ENCODE assay signal across 41 cellular contexts in the genomic region with DNA sequence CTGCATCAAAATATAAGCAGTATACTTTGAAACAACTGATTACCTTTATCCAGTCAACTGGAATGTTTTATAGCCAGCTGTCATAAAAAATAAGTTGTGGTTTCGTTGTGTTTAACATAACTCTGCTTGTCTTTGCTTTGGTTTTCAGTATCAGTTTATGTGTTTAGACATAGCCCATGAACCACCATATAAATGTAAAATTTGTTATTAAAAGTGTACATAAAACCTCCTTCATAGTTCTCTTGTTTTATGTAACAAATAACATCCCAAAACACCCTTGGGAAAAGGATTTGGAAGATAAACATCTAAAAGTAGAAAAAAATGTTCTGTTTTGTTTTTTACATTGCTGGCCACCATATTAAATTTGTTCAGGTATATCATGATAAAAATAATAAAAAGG.
"Had no signal": no experiment of that assay in that cellular context is flagged by ENCODE, and none has a peak within 500 bp of the region (broad histone marks: within the 10 kb centered on the region; RNA-seq: fewer than 3 reads in every experiment).

No MANE protein-coding gene starts in this region.

- H3K27ac ChIP-seq: adrenal gland, ascending aorta, body of pancreas, brain microvascular endothelial cell, breast epithelium, cardiac muscle cell had no signal

- H3K27ac Mint-ChIP-seq: activated naive CD4-positive, alpha-beta T cell treated with anti-CD3 and anti-CD28 coated beads for 36 hours; activated naive CD4-positive, alpha-beta T cell treated with anti-CD3 and anti-CD28 coated beads, Interleukin-2, amount 10 ng/mL, durations not matched to agents 7 days and 5 days; activated naive CD4-positive, alpha-beta T cell treated with anti-CD3 and anti-CD28 coated beads, Interleukin-2, amount 50 U/mL, for 24 hours; activated naive CD4-positive, alpha-beta T cell treated with anti-CD3 and anti-CD28 coated beads, Interleukin-2, amount 50 U/mL, for 72 hours; activated naive CD8-positive, alpha-beta T cell; activated naive CD8-positive, alpha-beta T cell treated with anti-CD3 and anti-CD28 coated beads for 36 hours; activated naive CD8-positive, alpha-beta T cell treated with anti-CD3 and anti-CD28 coated beads, Interleukin-2, amount 50 U/mL, for 24 hours; activated T-cell treated with anti-CD3 and anti-CD28 coated beads, Interleukin-2, amount 50 U/mL, for 24 hours; activated T-cell treated with anti-CD3 and anti-CD28 coated beads, Interleukin-2, amount 50 U/mL, for 72 hours; activated T-helper 1 cell treated with anti-CD3 and anti-CD28 coated beads, Interleukin-12 subunit alpha, Interleukin-12 subunit beta, Interleukin-2, Interleukin-4 antibody, amounts not matched to agents 30 ng/mL and 10 ng/mL and 1 ng/mL, durations not matched to agents 14 hours and 24 hours and 36 hours; activated T-helper 17 cell treated with anti-CD3 and anti-CD28 coated beads, Interleukin-2, amount 50 U/mL, for 72 hours; activated T-helper 2 cell treated with anti-CD3 and anti-CD28 coated beads, Interferon-gamma antibody, Interleukin-2, Interleukin-4, amounts not matched to agents 10 μg/mL and 5 μg/mL and 100 μg/mL, durations not matched to agents 14 hours and 24 hours and 36 hours; brain had no signal

- H3K36me3 ChIP-seq: adrenal gland, ascending aorta, brain microvascular endothelial cell, breast epithelium, cardiac muscle cell had no signal

- H3K9me3 Mint-ChIP-seq: activated naive CD4-positive, alpha-beta T cell treated with anti-CD3 and anti-CD28 coated beads for 36 hours; activated naive CD4-positive, alpha-beta T cell treated with anti-CD3 and anti-CD28 coated beads, Interleukin-2, amount 50 U/mL, for 24 hours; activated naive CD8-positive, alpha-beta T cell treated with anti-CD3 and anti-CD28 coated beads for 36 hours; activated naive CD8-positive, alpha-beta T cell treated with anti-CD3 and anti-CD28 coated beads, Interleukin-2, amount 50 U/mL, for 24 hours; activated T-cell treated with anti-CD3 and anti-CD28 coated beads, Interleukin-2, amount 50 U/mL, for 24 hours; activated T-cell treated with anti-CD3 and anti-CD28 coated beads, Interleukin-2, amount 50 U/mL, for 4 hours; activated T-helper 17 cell treated with anti-CD3 and anti-CD28 coated beads, Interleukin-2, amount 50 U/mL, for 72 hours; activated T-helper 2 cell treated with anti-CD3 and anti-CD28 coated beads, Interferon-gamma antibody, Interleukin-2, Interleukin-4, amounts not matched to agents 10 μg/mL and 5 μg/mL and 100 μg/mL, durations not matched to agents 14 hours and 24 hours and 36 hours had no signal

- H3K4me1 ChIP-seq: breast epithelium had no signal

- H3K4me3 ChIP-seq: adrenal gland, ascending aorta, body of pancreas, breast epithelium, cardiac muscle cell had no signal

- H3K27me3 Mint-ChIP-seq: activated naive CD4-positive, alpha-beta T cell treated with anti-CD3 and anti-CD28 coated beads, Interleukin-2, amount 10 ng/mL, durations not matched to agents 7 days and 5 days; activated naive CD4-positive, alpha-beta T cell treated with anti-CD3 and anti-CD28 coated beads, Interleukin-2, amount 50 U/mL, for 24 hours; activated naive CD8-positive, alpha-beta T cell; activated naive CD8-positive, alpha-beta T cell treated with anti-CD3 and anti-CD28 coated beads, Interleukin-2, amount 10 ng/mL, durations not matched to agents 7 days and 5 days had no signal

- H3K27me3 ChIP-seq: adrenal gland, ascending aorta, body of pancreas, brain microvascular endothelial cell, breast epithelium had no signal

- FAIRE-seq: astrocyte, bronchial epithelial cell had no signal

- ATAC-seq: activated naive CD4-positive, alpha-beta T cell treated with anti-CD3 and anti-CD28 coated beads, Interleukin-2, amount 50 U/mL, for 72 hours; activated naive CD8-positive, alpha-beta T cell treated with anti-CD3 and anti-CD28 coated beads, Interleukin-2, amount 50 U/mL, for 24 hours; activated T-cell treated with anti-CD3 and anti-CD28 coated beads, Interleukin-2, amount 50 U/mL, for 4 hours; activated T-cell treated with anti-CD3 and anti-CD28 coated beads, Interleukin-2, amount 50 U/mL, for 72 hours; activated T-helper 17 cell treated with anti-CD3 and anti-CD28 coated beads, Interleukin-2, amount 50 U/mL, for 72 hours; body of pancreas had no signal

- H3K9me3 ChIP-seq: adrenal gland, ascending aorta, body of pancreas, breast epithelium had no signal

- H3K36me3 Mint-ChIP-seq: activated naive CD4-positive, alpha-beta T cell treated with anti-CD3 and anti-CD28 coated beads, Interleukin-2, amount 10 ng/mL, durations not matched to agents 7 days and 5 days; activated naive CD4-positive, alpha-beta T cell treated with anti-CD3 and anti-CD28 coated beads, Interleukin-2, amount 50 U/mL, for 24 hours; activated naive CD8-positive, alpha-beta T cell; brain had no signal

- H3K4me3 Mint-ChIP-seq: activated naive CD4-positive, alpha-beta T cell treated with anti-CD3 and anti-CD28 coated beads for 36 hours; activated naive CD4-positive, alpha-beta T cell treated with anti-CD3 and anti-CD28 coated beads, Interleukin-2, amount 10 ng/mL, durations not matched to agents 7 days and 5 days; activated naive CD4-positive, alpha-beta T cell treated with anti-CD3 and anti-CD28 coated beads, Interleukin-2, amount 50 U/mL, for 24 hours; activated naive CD8-positive, alpha-beta T cell; activated naive CD8-positive, alpha-beta T cell treated with anti-CD3 and anti-CD28 coated beads for 36 hours; activated naive CD8-positive, alpha-beta T cell treated with anti-CD3 and anti-CD28 coated beads, Interleukin-2, amount 10 ng/mL, durations not matched to agents 7 days and 5 days; activated naive CD8-positive, alpha-beta T cell treated with anti-CD3 and anti-CD28 coated beads, Interleukin-2, amount 50 U/mL, for 24 hours; activated T-cell treated with anti-CD3 and anti-CD28 coated beads, Interleukin-2, amount 50 U/mL, for 24 hours; activated T-cell treated with anti-CD3 and anti-CD28 coated beads, Interleukin-2, amount 50 U/mL, for 4 hours; activated T-cell treated with anti-CD3 and anti-CD28 coated beads, Interleukin-2, amount 50 U/mL, for 72 hours; activated T-helper 1 cell treated with anti-CD3 and anti-CD28 coated beads, Interleukin-12 subunit alpha, Interleukin-12 subunit beta, Interleukin-2, Interleukin-4 antibody, amounts not matched to agents 30 ng/mL and 10 ng/mL and 1 ng/mL, durations not matched to agents 14 hours and 24 hours and 36 hours; activated T-helper 17 cell treated with anti-CD3 and anti-CD28 coated beads, Interleukin-2, amount 50 U/mL, for 72 hours; brain; central memory CD8-positive, alpha-beta T cell had no signal

- H3K4me1 Mint-ChIP-seq: central memory CD8-positive, alpha-beta T cell had no signal

- DNase-seq: activated effector memory CD4-positive, alpha-beta T cell treated with anti-CD3 and anti-CD28 coated beads, Interleukin-2, amount 50 U/mL, for 16 hours; activated effector memory CD4-positive, alpha-beta T cell treated with Interleukin-2 at 50 U/mL for 16 hours; activated gamma-delta T cell; activated gamma-delta T cell treated with Interleukin-2 at 50 U/mL for 16 hours; activated naive CD4-positive, alpha-beta T cell; activated naive CD4-positive, alpha-beta T cell treated with anti-CD3 and anti-CD28 coated beads for 36 hours; activated naive CD4-positive, alpha-beta T cell treated with anti-CD3 and anti-CD28 coated beads, Interleukin-2, amount 10 ng/mL, durations not matched to agents 7 days and 5 days; activated naive CD4-positive, alpha-beta T cell treated with anti-CD3 and anti-CD28 coated beads, Interleukin-2, amount 50 U/mL, for 16 hours; activated naive CD4-positive, alpha-beta T cell treated with Interleukin-2 at 50 U/mL for 16 hours; activated naive CD8-positive, alpha-beta T cell treated with anti-CD3 and anti-CD28 coated beads for 36 hours; activated naive CD8-positive, alpha-beta T cell treated with anti-CD3 and anti-CD28 coated beads, Interleukin-2, amount 10 ng/mL, durations not matched to agents 7 days and 5 days; activated naive CD8-positive, alpha-beta T cell treated with anti-CD3 and anti-CD28 coated beads, Interleukin-2, amount 50 U/mL, for 24 hours; activated T-cell treated with anti-CD3 and anti-CD28 coated beads for 4 hours; activated T-cell treated with anti-CD3 and anti-CD28 coated beads, Interleukin-2, amount 50 U/mL, for 1 hour; activated T-cell treated with anti-CD3 and anti-CD28 coated beads, Interleukin-2, amount 50 U/mL, for 24 hours; activated T-cell treated with anti-CD3 and anti-CD28 coated beads, Interleukin-2, amount 50 U/mL, for 4 hours; activated T-cell treated with anti-CD3 and anti-CD28 coated beads, Interleukin-2, amount 50 U/mL, for 48 hours; activated T-cell treated with anti-CD3 and anti-CD28 coated beads, Interleukin-2, amount 50 U/mL, for 72 hours; adrenal gland; amniotic stem cell; amygdala; anterior cingulate cortex; aorta; body of pancreas; brain microvascular endothelial cell; caudate nucleus; central memory CD4-positive, alpha-beta T cell; cerebellar nuclear complex had no signal
